In the genomic region with DNA sequence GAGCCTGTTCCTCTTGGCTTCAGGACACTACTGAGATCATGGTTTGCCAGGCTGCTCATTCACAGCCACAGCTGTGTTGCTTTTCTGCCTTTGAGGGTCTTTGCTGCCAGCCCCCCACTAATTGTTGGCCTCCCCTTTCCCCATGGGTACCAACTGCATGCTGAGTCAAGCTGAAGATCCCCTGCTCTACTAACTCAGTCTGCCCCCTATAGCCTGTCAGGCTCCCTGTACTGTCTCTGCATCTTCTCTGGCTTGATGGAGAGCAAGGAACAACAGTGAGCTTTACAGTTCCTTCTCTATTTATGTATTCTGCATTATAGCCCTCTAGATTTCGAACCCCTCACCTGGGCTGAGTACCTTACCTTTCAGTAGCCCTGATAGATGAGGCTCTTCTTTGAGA, we compare ENCODE assay signal across 1 cellular context.
TF ChIP-seq lines count a peak whose summit lies in the region.

No MANE protein-coding gene starts in this region.

TF ChIP-seq in H1, 55 proteins besides CTCF, POLR2A, EP300 and RAD21:
- no peak for TF ChIP-seq KDM1A (IDR thresholded peaks at IDR 0.05; ENCODE audit: borderline replicate concordance, low read length)
- TF ChIP-seq RFX5 (IDR thresholded peaks at IDR 0.05; ENCODE audit: borderline replicate concordance, low read depth, low read length) = no peak
- TF ChIP-seq YY1 (IDR thresholded peaks at IDR 0.05; ENCODE audit: low read depth, low read length) = no peak
- no peak for TF ChIP-seq BRCA1 (IDR thresholded peaks at IDR 0.05; ENCODE audit: low read depth, low read length)
- TF ChIP-seq SIRT6 (IDR thresholded peaks at IDR 0.05; ENCODE audit: low read length) = no peak
- no peak for TF ChIP-seq PHF8 (conservative IDR thresholded peaks at IDR 0.05; ENCODE audit: low read depth, low read length)
- TF ChIP-seq JUND (IDR thresholded peaks at IDR 0.05; ENCODE audit: low read length) = no peak
- no peak for TF ChIP-seq HDAC2 (IDR thresholded peaks at IDR 0.05; ENCODE audit: borderline replicate concordance in 1 of 2, low read depth in 2 of 2, low read length in 2 of 2)
- no peak for TF ChIP-seq BCL11A (IDR thresholded peaks at IDR 0.05; ENCODE audit: low read depth in 2 of 2, low read length in 2 of 2)
- TF ChIP-seq CBX5 (IDR thresholded peaks at IDR 0.05; ENCODE audit: low read depth, low read length) = no peak
- TF ChIP-seq RXRA (IDR thresholded peaks at IDR 0.05; ENCODE audit: insufficient read depth, low read depth, low read length) = no peak
- no peak for TF ChIP-seq SUZ12 (IDR thresholded peaks at IDR 0.05; ENCODE audit: low read length)
- no peak for TF ChIP-seq FOSL1 (IDR thresholded peaks at IDR 0.05; ENCODE audit: insufficient read depth, low read depth, low read length)
- no peak for TF ChIP-seq EGR1 (IDR thresholded peaks at IDR 0.05; ENCODE audit: borderline replicate concordance, low read depth, low read length)
- no peak for TF ChIP-seq TEAD4 (IDR thresholded peaks at IDR 0.05; ENCODE audit: low read depth, low read length)
- no peak for TF ChIP-seq SAP30 (IDR thresholded peaks at IDR 0.05; ENCODE audit: insufficient read depth, insufficient replicate concordance, low read length)
- no peak for TF ChIP-seq ZNF274 (IDR thresholded peaks at IDR 0.05; ENCODE audit: borderline replicate concordance, extremely low read depth, low read length)
- no peak for TF ChIP-seq TAF7 (optimal IDR thresholded peaks at IDR 0.05; ENCODE audit: borderline replicate concordance, low read depth, low read length)
- no peak for TF ChIP-seq NRF1 (IDR thresholded peaks at IDR 0.05; ENCODE audit: low read depth, low read length)
- TF ChIP-seq, protein P1, sequence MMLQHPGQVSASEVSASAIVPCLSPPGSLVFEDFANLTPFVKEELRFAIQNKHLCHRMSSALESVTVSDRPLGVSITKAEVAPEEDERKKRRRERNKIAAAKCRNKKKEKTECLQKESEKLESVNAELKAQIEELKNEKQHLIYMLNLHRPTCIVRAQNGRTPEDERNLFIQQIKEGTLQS (IDR thresholded peaks at IDR 0.05; ENCODE audit: insufficient read depth, low read depth, low read length) = no peak
TF ChIP-seq in H1: peak in this region for 0.
